21 cellular contexts compared by ENCODE assay signal in genomic region chr3:57919987-57920386, GRCh38.
DNase-seq lines count a peak whose midpoint lies in the region; ATAC-seq, FAIRE-seq and TF ChIP-seq lines count a peak whose summit lies in the region.
"Had no signal": no experiment of that assay in that cellular context is flagged by ENCODE, and none has a peak within 500 bp of the region (broad histone marks: within the 10 kb centered on the region; RNA-seq: fewer than 3 reads in every experiment).

No MANE protein-coding gene starts in this region.

- ATAC-seq in HG03571 (IDR thresholded peaks at IDR 0.05; ENCODE audit: unreplicated experiment) = no peak
- ATAC-seq in GM18909 (IDR thresholded peaks at IDR 0.05; ENCODE audit: poor library complexity, unreplicated experiment) = no peak
- ATAC-seq in HG03025 (IDR thresholded peaks at IDR 0.05; ENCODE audit: low FRiP score, unreplicated experiment) = no peak
- ATAC-seq: activated CD4-positive, alpha-beta T cell treated with anti-CD3 and anti-CD28 coated beads for 36 hours; esophagus mucosa had no signal

- FAIRE-seq in H54 (lab: Jason Lieb, UNC) = peak; percentile 55

- TF ChIP-seq POLR2A in H54 (IDR thresholded peaks at IDR 0.05; ENCODE audit: low read depth, low read length) = no peak

- no peak overlapping the region for H3K4me3 Mint-ChIP-seq in nephron
- H3K4me3 Mint-ChIP-seq in osteocyte (ENCODE audit: unreplicated experiment) = no peak overlapping the region
- H3K4me3 Mint-ChIP-seq: activated CD4-positive, alpha-beta T cell treated with anti-CD3 and anti-CD28 coated beads for 36 hours; activated naive CD8-positive, alpha-beta T cell; CD4-positive, alpha-beta memory T cell; neural crest cell had no signal

- no peaks in the 10 kb centered on the region for H3K27me3 Mint-ChIP-seq in nephron (ENCODE audit: low read depth)
- H3K27me3 Mint-ChIP-seq in osteocyte (ENCODE audit: unreplicated experiment) = no peaks in the 10 kb centered on the region
- H3K27me3 Mint-ChIP-seq: activated CD4-positive, alpha-beta T cell treated with anti-CD3 and anti-CD28 coated beads for 36 hours; activated naive CD8-positive, alpha-beta T cell; CD4-positive, alpha-beta memory T cell had no signal

- H3K27ac Mint-ChIP-seq in nephron (peak overlapping the region; percentile 83 to 93 (median 85)), osteocyte (ENCODE audit: unreplicated experiment) (no peak overlapping the region)
- H3K27ac Mint-ChIP-seq: activated CD4-positive, alpha-beta T cell treated with anti-CD3 and anti-CD28 coated beads for 36 hours; activated naive CD8-positive, alpha-beta T cell had no signal

- H3K36me3 ChIP-seq in ascending aorta = peaks cover 66 to 88% of the 10 kb centered on the region in 2 donors

- DNase-seq in H54 (ENCODE audit: insufficient read length, low spot score) (no peak), KBM-7 (peak; percentile 36), ascending aorta (ENCODE audit: low spot score in 2 of 2) (no peak), osteocyte (ENCODE audit: extremely low spot score, unreplicated experiment) (no peak)
- DNase-seq: activated CD4-positive, alpha-beta T cell treated with anti-CD3 and anti-CD28 coated beads for 36 hours; CD4-positive, alpha-beta memory T cell; effector CD8-positive, alpha-beta T cell; H7; midbrain; MM.1S; NCI-H1694; NCI-H345; T-helper 9 cell had no signal

- peaks cover 0 to 24% of the 10 kb centered on the region in 2 donors for H3K4me1 ChIP-seq in ascending aorta

- no peaks in the 10 kb centered on the region for H3K9me3 ChIP-seq in ascending aorta

- intact Hi-C loops in ascending aorta (cut with DNase I) = loop anchor here (5.0 kb wide), 1 partner anchor 32 kb away; no protein-coding TSS in a partner anchor

- in situ Hi-C loops in KBM-7 (cut with MboI; ENCODE audit: low pct_unique_long_range_greater_than_20kb, low sequenced_read_pairs) = no loop called here

- H3K27ac ChIP-seq in ascending aorta = peak overlapping the region; percentile 3 to 42
- H3K27ac ChIP-seq: SK-N-MC had no signal

- TF ChIP-seq CTCF in ascending aorta (IDR thresholded peaks at IDR 0.05) = no peak
- no peak for TF ChIP-seq CTCF in nephron (IDR thresholded peaks at IDR 0.05; ENCODE audit: unreplicated experiment in 3 of 3)
- no peak for TF ChIP-seq CTCF in osteocyte (IDR thresholded peaks at IDR 0.05)

- H3K27me3 ChIP-seq in ascending aorta = no peaks in the 10 kb centered on the region

- peaks cover 28% of the 10 kb centered on the region for H3K4me1 Mint-ChIP-seq in nephron
- H3K4me1 Mint-ChIP-seq in osteocyte (ENCODE audit: unreplicated experiment) = peaks cover 55% of the 10 kb centered on the region
- H3K4me1 Mint-ChIP-seq: activated CD4-positive, alpha-beta T cell treated with anti-CD3 and anti-CD28 coated beads for 36 hours; CD4-positive, alpha-beta memory T cell; neural crest cell had no signal

- H3K4me3 ChIP-seq in ascending aorta = no peak overlapping the region
- H3K4me3 ChIP-seq: SK-N-MC had no signal

- no peaks in the 10 kb centered on the region for H3K9me3 Mint-ChIP-seq in nephron
- no peaks in the 10 kb centered on the region for H3K9me3 Mint-ChIP-seq in osteocyte (ENCODE audit: unreplicated experiment)
- H3K9me3 Mint-ChIP-seq: neural crest cell had no signal

- H3K36me3 Mint-ChIP-seq in nephron (ENCODE audit: low read depth) = peaks cover 64% of the 10 kb centered on the region
- H3K36me3 Mint-ChIP-seq in osteocyte (ENCODE audit: unreplicated experiment) = peaks cover 29% of the 10 kb centered on the region
